ENCODE assay signal across 1 cellular context in the genomic region with DNA sequence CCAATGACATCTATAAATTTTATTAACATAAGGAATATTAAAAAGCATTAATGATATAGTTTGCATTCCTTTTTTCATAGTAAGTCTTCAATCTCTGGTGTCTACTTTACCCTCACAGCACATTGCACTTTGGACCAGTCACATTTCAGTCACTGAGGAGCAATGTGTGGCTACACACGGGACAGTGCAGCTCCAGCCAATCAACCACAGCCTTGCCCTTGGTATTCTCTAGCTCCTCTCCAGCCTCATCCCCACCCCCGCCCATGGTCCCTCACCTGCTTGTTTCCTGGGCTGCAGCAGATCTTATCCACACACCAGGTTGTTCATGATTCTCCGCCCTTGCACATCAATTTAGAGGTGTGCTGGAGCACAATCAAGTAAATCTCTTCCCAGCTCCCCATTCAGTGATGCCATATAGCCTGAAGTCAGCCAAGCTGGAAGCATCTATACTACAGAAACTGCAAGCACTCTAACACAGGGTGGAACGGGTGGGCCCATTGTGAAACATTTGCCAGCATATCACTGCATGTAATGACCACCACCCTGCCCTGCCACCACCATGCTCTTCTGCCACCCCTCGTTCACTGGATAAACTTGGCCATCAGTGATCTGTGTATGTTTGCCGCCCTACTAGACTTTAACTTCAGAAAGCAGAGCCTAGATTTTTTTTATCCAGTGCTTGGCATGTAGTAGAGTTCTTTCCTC.
TF ChIP-seq lines count a peak whose summit lies in the region.

No MANE protein-coding gene starts in this region.

TF ChIP-seq in HepG2, 621 proteins besides CTCF, POLR2A, EP300 and RAD21 (continued from another document):
- TF ChIP-seq CREB1 (IDR thresholded peaks at IDR 0.05) (no peak), CREB1 (CRISPR knock-in tag; IDR thresholded peaks at IDR 0.05) (no peak)
